In the genomic region with DNA sequence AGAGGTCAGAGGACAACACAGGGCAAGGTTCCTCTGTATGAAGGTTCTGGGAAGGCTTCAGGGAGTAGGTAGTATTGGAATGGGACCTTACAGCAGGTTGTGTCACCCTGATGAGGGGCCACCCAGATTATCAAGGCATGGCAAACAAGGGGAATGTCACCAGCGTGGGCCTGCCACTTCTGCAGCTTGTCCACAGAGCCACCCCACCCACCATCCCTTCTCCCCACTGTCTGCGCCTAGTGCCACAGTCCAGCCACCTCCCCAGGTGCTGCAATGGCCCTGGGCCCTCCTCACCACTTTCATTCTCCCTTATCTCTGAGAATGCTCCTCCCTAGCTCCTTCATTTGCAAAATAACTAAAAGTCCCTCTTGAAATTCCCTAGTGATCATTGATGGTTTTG, we compare ENCODE assay signal across 1 cellular context.
TF ChIP-seq lines count a peak whose summit lies in the region.

No MANE protein-coding gene starts in this region.

TF ChIP-seq in IMR-90, 13 proteins besides CTCF, POLR2A, EP300 and RAD21 (continued from another document):
- TF ChIP-seq MAZ (IDR thresholded peaks at IDR 0.05; ENCODE audit: borderline replicate concordance, low read depth, low read length) (no peak), RFX5 (IDR thresholded peaks at IDR 0.05; ENCODE audit: low read depth, low read length) (no peak), CHD1 (IDR thresholded peaks at IDR 0.05; ENCODE audit: low read depth, low read length) (no peak), MAFK (IDR thresholded peaks at IDR 0.05; ENCODE audit: low read depth, low read length) (no peak), ELK1 (IDR thresholded peaks at IDR 0.05; ENCODE audit: borderline replicate concordance, low read depth, low read length) (no peak), BHLHE40 (IDR thresholded peaks at IDR 0.05; ENCODE audit: low read depth, low read length) (no peak)
